8 cellular contexts compared by ENCODE assay signal in genomic region chr7:54839538-54840213, GRCh38.
DNase-seq lines count a peak whose midpoint lies in the region; ATAC-seq and TF ChIP-seq lines count a peak whose summit lies in the region.

No MANE protein-coding gene starts in this region.

- no peak overlapping the region for H3K4me3 Mint-ChIP-seq in activated CD4-positive, alpha-beta memory T cell treated with anti-CD3 and anti-CD28 coated beads for 36 hours
- no peak overlapping the region for H3K4me3 Mint-ChIP-seq in activated CD4-positive, alpha-beta memory T cell treated with anti-CD3 and anti-CD28 coated beads, Interleukin-2, amount 10 ng/mL, durations not matched to agents 7 days and 5 days
- no peak overlapping the region for H3K4me3 Mint-ChIP-seq in progenitor cell of endocrine pancreas (ENCODE audit: low read depth)

- ATAC-seq in GM21423 (IDR thresholded peaks at IDR 0.05; ENCODE audit: unreplicated experiment) (no peak), HG03039 (IDR thresholded peaks at IDR 0.05; ENCODE audit: unreplicated experiment) (no peak), HG03354 (IDR thresholded peaks at IDR 0.05; ENCODE audit: poor library complexity, severe bottlenecking, unreplicated experiment) (no peak)

- intact Hi-C loops in activated CD4-positive, alpha-beta memory T cell treated with anti-CD3 and anti-CD28 coated beads for 36 hours (cut with micrococcal nuclease), result loop anchor here (2.0 kb wide), 2 partner anchors 51 to 67 kb away; no protein-coding TSS in a partner anchor

- CTCF ChIA-PET in activated CD4-positive, alpha-beta memory T cell treated with anti-CD3 and anti-CD28 coated beads for 36 hours (lab: Charles Lee), result interaction anchor here (1.0 to 1.7 kb wide), 2 partner anchors 23 to 66 kb away, joined by 3 to 4 read pairs; no protein-coding TSS in a partner anchor
- CTCF ChIA-PET in activated CD4-positive, alpha-beta memory T cell treated with anti-CD3 and anti-CD28 coated beads, Interleukin-2, amount 10 ng/mL, durations not matched to agents 7 days and 5 days (lab: Charles Lee), result no interaction called here

- POLR2A ChIA-PET in activated CD4-positive, alpha-beta memory T cell treated with anti-CD3 and anti-CD28 coated beads for 36 hours (lab: Charles Lee), result no interaction called here
- POLR2A ChIA-PET in activated CD4-positive, alpha-beta memory T cell treated with anti-CD3 and anti-CD28 coated beads, Interleukin-2, amount 10 ng/mL, durations not matched to agents 7 days and 5 days (lab: Charles Lee), result no interaction called here

- H3K4me1 Mint-ChIP-seq in activated CD4-positive, alpha-beta memory T cell treated with anti-CD3 and anti-CD28 coated beads for 36 hours (ENCODE audit: low read depth), result peaks cover 3% of the 10 kb centered on the region
- H3K4me1 Mint-ChIP-seq in activated CD4-positive, alpha-beta memory T cell treated with anti-CD3 and anti-CD28 coated beads, Interleukin-2, amount 10 ng/mL, durations not matched to agents 7 days and 5 days, result no peaks in the 10 kb centered on the region
- H3K4me1 Mint-ChIP-seq in progenitor cell of endocrine pancreas (ENCODE audit: low read depth), result peaks cover 4% of the 10 kb centered on the region

- no peaks in the 10 kb centered on the region for H3K9me3 Mint-ChIP-seq in activated CD4-positive, alpha-beta memory T cell treated with anti-CD3 and anti-CD28 coated beads for 36 hours
- peaks cover 2% of the 10 kb centered on the region for H3K9me3 Mint-ChIP-seq in activated CD4-positive, alpha-beta memory T cell treated with anti-CD3 and anti-CD28 coated beads, Interleukin-2, amount 10 ng/mL, durations not matched to agents 7 days and 5 days
- no peaks in the 10 kb centered on the region for H3K9me3 Mint-ChIP-seq in progenitor cell of endocrine pancreas (ENCODE audit: low read depth)

- peak; percentile 22 for DNase-seq in activated CD4-positive, alpha-beta memory T cell treated with anti-CD3 and anti-CD28 coated beads for 36 hours
- DNase-seq in activated CD4-positive, alpha-beta memory T cell treated with anti-CD3 and anti-CD28 coated beads, Interleukin-2, amount 10 ng/mL, durations not matched to agents 7 days and 5 days, result no peak
- DNase-seq in RPMI7951 (ENCODE audit: low read depth) (peak; percentile 74), fibroblast of pulmonary artery (ENCODE audit: low read depth) (peak; percentile 49), progenitor cell of endocrine pancreas (ENCODE audit: low spot score, unreplicated experiment) (peak; percentile 31)

- H3K4me3 ChIP-seq in fibroblast of pulmonary artery (replicated peaks; ENCODE audit: low read depth, low read length), result no peak overlapping the region

- no peaks in the 10 kb centered on the region for H3K36me3 Mint-ChIP-seq in activated CD4-positive, alpha-beta memory T cell treated with anti-CD3 and anti-CD28 coated beads for 36 hours
- no peaks in the 10 kb centered on the region for H3K36me3 Mint-ChIP-seq in activated CD4-positive, alpha-beta memory T cell treated with anti-CD3 and anti-CD28 coated beads, Interleukin-2, amount 10 ng/mL, durations not matched to agents 7 days and 5 days (ENCODE audit: low read depth)
- H3K36me3 Mint-ChIP-seq in progenitor cell of endocrine pancreas (ENCODE audit: insufficient read depth), result no peaks in the 10 kb centered on the region

- peaks cover 3% of the 10 kb centered on the region for H3K27me3 Mint-ChIP-seq in activated CD4-positive, alpha-beta memory T cell treated with anti-CD3 and anti-CD28 coated beads for 36 hours
- H3K27me3 Mint-ChIP-seq in activated CD4-positive, alpha-beta memory T cell treated with anti-CD3 and anti-CD28 coated beads, Interleukin-2, amount 10 ng/mL, durations not matched to agents 7 days and 5 days, result no peaks in the 10 kb centered on the region
- no peaks in the 10 kb centered on the region for H3K27me3 Mint-ChIP-seq in progenitor cell of endocrine pancreas

- TF ChIP-seq CTCF in fibroblast of pulmonary artery (IDR thresholded peaks at IDR 0.05; ENCODE audit: low read length, missing control alignments) (peak; percentile 75), progenitor cell of endocrine pancreas (IDR thresholded peaks at IDR 0.05; ENCODE audit: unreplicated experiment) (peak; percentile 63)

- no peak overlapping the region for H3K27ac Mint-ChIP-seq in activated CD4-positive, alpha-beta memory T cell treated with anti-CD3 and anti-CD28 coated beads for 36 hours
- no peak overlapping the region for H3K27ac Mint-ChIP-seq in activated CD4-positive, alpha-beta memory T cell treated with anti-CD3 and anti-CD28 coated beads, Interleukin-2, amount 10 ng/mL, durations not matched to agents 7 days and 5 days
- no peak overlapping the region for H3K27ac Mint-ChIP-seq in progenitor cell of endocrine pancreas
